ENCODE assay signal across 19 cellular contexts in the genomic region with DNA sequence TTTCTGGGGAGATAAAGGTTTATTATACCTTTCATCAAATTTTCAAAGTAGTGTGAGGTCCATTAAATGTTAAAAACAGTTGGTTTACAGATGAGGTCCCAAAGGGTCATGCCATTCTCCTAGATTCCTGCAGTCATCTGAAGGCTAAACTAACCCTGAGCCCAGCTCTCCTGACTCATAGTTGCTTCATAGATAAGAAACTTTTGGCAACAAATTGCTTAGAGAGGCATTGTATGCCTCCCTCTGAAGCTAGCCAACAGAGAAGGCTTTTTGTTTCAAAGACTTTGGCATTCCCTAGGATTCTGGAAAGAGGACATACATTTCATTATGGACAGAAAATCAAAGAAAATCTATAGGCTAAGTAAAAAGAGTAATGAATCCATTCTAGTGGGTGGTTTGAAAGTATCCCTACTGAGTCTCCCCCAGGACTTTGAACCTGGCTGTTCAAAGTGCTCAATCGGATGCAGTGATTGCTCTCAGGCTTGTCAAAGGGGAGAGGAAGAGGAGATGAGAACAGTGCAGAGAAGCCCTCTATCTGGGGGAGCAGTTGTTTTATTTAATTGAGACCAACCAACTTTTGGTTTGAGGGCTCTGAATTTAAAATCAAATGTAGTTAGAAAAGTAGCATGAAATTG.
DNase-seq lines count a peak whose midpoint lies in the region; ATAC-seq, FAIRE-seq and TF ChIP-seq lines count a peak whose summit lies in the region.
"Had no signal": no experiment of that assay in that cellular context is flagged by ENCODE, and none has a peak within 500 bp of the region (broad histone marks: within the 10 kb centered on the region; RNA-seq: fewer than 3 reads in every experiment).

No MANE protein-coding gene starts in this region.

- no TSS peak for BruUV-seq in HepG2 (replicated peaks; lab: Mats Ljungman, UMichigan)

- TF ChIP-seq RAD21 in HepG2 (CRISPR knock-in tag; IDR thresholded peaks at IDR 0.05) = no peak

- H3K4me3 ChIP-seq in heart left ventricle (no peak overlapping the region), cardiac fibroblast (replicated peaks in 1 of 2; ENCODE audit: low read depth in 2 of 2, low read length in 2 of 2) (no peak overlapping the region), HepG2 (replicated peaks in 1 of 3; ENCODE audit: insufficient read depth in 1 of 3, low read depth in 2 of 3, low read length in 3 of 3) (no peak overlapping the region)
- H3K4me3 ChIP-seq: BLaER1, skin epidermis had no signal

- intact Hi-C loops in heart left ventricle (cut with DNase I) = loop anchor here in 2 of 10 donors (5.0 to 10.0 kb wide), 2 partner anchors 72 to 75 kb away; a partner anchor contains a TSS
- intact Hi-C loops in cardiac septum (cut with DNase I) = no loop called here
- intact Hi-C loops in HepG2 (cut with micrococcal nuclease; ENCODE audit: unreplicated experiment) = no loop called here

- TF ChIP-seq EP300 in HepG2 (IDR thresholded peaks at IDR 0.05; ENCODE audit: low read depth in 2 of 2, low read length in 2 of 2) = no peak
- TF ChIP-seq EP300 in HepG2 (CRISPR knock-in tag; IDR thresholded peaks at IDR 0.05; ENCODE audit: borderline replicate concordance) = no peak

- TF ChIP-seq POLR2A in heart left ventricle (IDR thresholded peaks at IDR 0.05) = no peak
- TF ChIP-seq POLR2A in HepG2 (IDR thresholded peaks at IDR 0.05; ENCODE audit: insufficient read depth in 1 of 2, low read depth in 2 of 2, low read length in 2 of 2) = no peak

- ATAC-seq in heart left ventricle (peak in 3 of 4 donors; percentile 39 to 73 (median 73)), HepG2 (no peak), HG02588 (IDR thresholded peaks at IDR 0.05; ENCODE audit: unreplicated experiment) (no peak), GM18517 (IDR thresholded peaks at IDR 0.05; ENCODE audit: unreplicated experiment) (no peak), HG03460 (IDR thresholded peaks at IDR 0.05; ENCODE audit: unreplicated experiment) (no peak)

- peak overlapping the region in 3 of 12 donors; percentile 0 to 47 (median 46) for H3K27ac ChIP-seq in heart left ventricle
- no peak overlapping the region for H3K27ac ChIP-seq in HepG2 (ENCODE audit: extremely low read length, insufficient read depth, low read length)
- H3K27ac ChIP-seq: BLaER1, HL-60 had no signal

- H3K36me3 ChIP-seq in heart left ventricle = no peaks in the 10 kb centered on the region
- no peaks in the 10 kb centered on the region for H3K36me3 ChIP-seq in HepG2 (replicated peaks in 1 of 2; ENCODE audit: control insufficient read depth in 1 of 2, insufficient read depth in 2 of 2, low read length in 2 of 2)
- H3K36me3 ChIP-seq: BLaER1 had no signal

- H3K79me2 ChIP-seq in HepG2 (ENCODE audit: insufficient read depth, low read length) = no peaks in the 10 kb centered on the region

- H3K9me3 ChIP-seq in heart left ventricle = no peaks in the 10 kb centered on the region
- H3K9me3 ChIP-seq in HepG2 (ENCODE audit: low read length) = no peaks in the 10 kb centered on the region
- H3K9me3 ChIP-seq: BLaER1 had no signal

- no peak overlapping the region for H3K4me2 ChIP-seq in HepG2 (ENCODE audit: low read depth, low read length)
- H3K4me2 ChIP-seq: BLaER1 had no signal

- peaks cover 0 to 23% (median 3%) of the 10 kb centered on the region in 12 donors for H3K4me1 ChIP-seq in heart left ventricle
- no peaks in the 10 kb centered on the region for H3K4me1 ChIP-seq in HepG2 (ENCODE audit: insufficient read depth, low read length)
- H3K4me1 ChIP-seq: BLaER1 had no signal

- POLR2A ChIA-PET in HepG2 (lab: Yijun Ruan, JAX) = no interaction called here

- CTCF ChIA-PET in HepG2 (lab: Yijun Ruan, JAX; ENCODE audit: low intra/inter-chr PET ratio, low total read pairs) = no interaction called here

- FAIRE-seq in HepG2 (lab: Jason Lieb, UNC) (no peak), urothelium cell line (lab: Jason Lieb, UNC) (no peak)
- FAIRE-seq: A204.1 had no signal

- H4K20me1 ChIP-seq in HepG2 (ENCODE audit: insufficient read depth, low read length) = no peaks in the 10 kb centered on the region
- H4K20me1 ChIP-seq: BLaER1 had no signal

- 44 to 55% (median 50%) methylated on average over 1 of the region's 1 CpG for WGBS in heart left ventricle, 4 donors
- 0% methylated on average over 1 of the region's 1 CpG for WGBS in HepG2 (ENCODE audit: low lambda C conversion rate)

- H3K9ac ChIP-seq in HepG2 (ENCODE audit: insufficient read depth, low read depth, low read length) = no peak overlapping the region
- H3K9ac ChIP-seq: BLaER1 had no signal

- TF ChIP-seq CTCF in heart left ventricle (IDR thresholded peaks at IDR 0.05) = no peak
- no peak for TF ChIP-seq CTCF in cardiac fibroblast (IDR thresholded peaks at IDR 0.05; ENCODE audit: low read depth, low read length)
- no peak for TF ChIP-seq CTCF in HepG2 (CRISPR knock-in tag; IDR thresholded peaks at IDR 0.05)

- DNase-seq in heart left ventricle = no peak
- DNase-seq in cardiac septum (ENCODE audit: low spot score) = no peak
- peak; percentile 40 to 70 for DNase-seq in cardiac fibroblast (ENCODE audit: low read depth in 2 of 2)
- no peak for DNase-seq in HepG2 (ENCODE audit: low spot score)
- peak; percentile 16 for DNase-seq in urothelium cell line (ENCODE audit: low spot score)
- DNase-seq: activated naive CD4-positive, alpha-beta T cell treated with anti-CD3 and anti-CD28 coated beads, Interleukin-2, amount 10 ng/mL, durations not matched to agents 7 days and 5 days; activated T-cell treated with anti-CD3 and anti-CD28 coated beads for 4 hours; KBM-7; NCI-H1417 treated with DMSO at 0.1 percent for 48 hours; NCI-H82; stimulated activated CD4-positive, alpha-beta T cell treated with anti-CD3 and anti-CD28 coated beads, Interleukin-4, amount 100 ng/mL, for 24 hours; stimulated activated CD8-positive, alpha-beta memory T cell treated with anti-CD3 and anti-CD28 coated beads, Interleukin-4, amount 100 ng/mL, for 48 hours had no signal

- in situ Hi-C loops in HepG2 (cut with HindIII; ENCODE audit: extremely low pct_ligation_motif_present, low pct_unique_long_range_greater_than_20kb) = no loop called here

- no peaks in the 10 kb centered on the region for H3K27me3 ChIP-seq in heart left ventricle
- H3K27me3 ChIP-seq in HepG2 (ENCODE audit: control insufficient read depth in 1 of 2, insufficient read depth in 2 of 2, low read length in 2 of 2) = no peaks in the 10 kb centered on the region; a peak in 1 of 5 replicates
- H3K27me3 ChIP-seq: BLaER1 had no signal

- no peak overlapping the region for H2AFZ ChIP-seq in HepG2 (ENCODE audit: low read length)

TF ChIP-seq in HepG2, 621 proteins besides CTCF, POLR2A, EP300 and RAD21 (continues in another document):
- no peak for TF ChIP-seq ZNF343 (CRISPR knock-in tag; IDR thresholded peaks at IDR 0.05)
- no peak for TF ChIP-seq ZNF296 (CRISPR knock-in tag; conservative IDR thresholded peaks at IDR 0.05)
- TF ChIP-seq, protein P1, sequence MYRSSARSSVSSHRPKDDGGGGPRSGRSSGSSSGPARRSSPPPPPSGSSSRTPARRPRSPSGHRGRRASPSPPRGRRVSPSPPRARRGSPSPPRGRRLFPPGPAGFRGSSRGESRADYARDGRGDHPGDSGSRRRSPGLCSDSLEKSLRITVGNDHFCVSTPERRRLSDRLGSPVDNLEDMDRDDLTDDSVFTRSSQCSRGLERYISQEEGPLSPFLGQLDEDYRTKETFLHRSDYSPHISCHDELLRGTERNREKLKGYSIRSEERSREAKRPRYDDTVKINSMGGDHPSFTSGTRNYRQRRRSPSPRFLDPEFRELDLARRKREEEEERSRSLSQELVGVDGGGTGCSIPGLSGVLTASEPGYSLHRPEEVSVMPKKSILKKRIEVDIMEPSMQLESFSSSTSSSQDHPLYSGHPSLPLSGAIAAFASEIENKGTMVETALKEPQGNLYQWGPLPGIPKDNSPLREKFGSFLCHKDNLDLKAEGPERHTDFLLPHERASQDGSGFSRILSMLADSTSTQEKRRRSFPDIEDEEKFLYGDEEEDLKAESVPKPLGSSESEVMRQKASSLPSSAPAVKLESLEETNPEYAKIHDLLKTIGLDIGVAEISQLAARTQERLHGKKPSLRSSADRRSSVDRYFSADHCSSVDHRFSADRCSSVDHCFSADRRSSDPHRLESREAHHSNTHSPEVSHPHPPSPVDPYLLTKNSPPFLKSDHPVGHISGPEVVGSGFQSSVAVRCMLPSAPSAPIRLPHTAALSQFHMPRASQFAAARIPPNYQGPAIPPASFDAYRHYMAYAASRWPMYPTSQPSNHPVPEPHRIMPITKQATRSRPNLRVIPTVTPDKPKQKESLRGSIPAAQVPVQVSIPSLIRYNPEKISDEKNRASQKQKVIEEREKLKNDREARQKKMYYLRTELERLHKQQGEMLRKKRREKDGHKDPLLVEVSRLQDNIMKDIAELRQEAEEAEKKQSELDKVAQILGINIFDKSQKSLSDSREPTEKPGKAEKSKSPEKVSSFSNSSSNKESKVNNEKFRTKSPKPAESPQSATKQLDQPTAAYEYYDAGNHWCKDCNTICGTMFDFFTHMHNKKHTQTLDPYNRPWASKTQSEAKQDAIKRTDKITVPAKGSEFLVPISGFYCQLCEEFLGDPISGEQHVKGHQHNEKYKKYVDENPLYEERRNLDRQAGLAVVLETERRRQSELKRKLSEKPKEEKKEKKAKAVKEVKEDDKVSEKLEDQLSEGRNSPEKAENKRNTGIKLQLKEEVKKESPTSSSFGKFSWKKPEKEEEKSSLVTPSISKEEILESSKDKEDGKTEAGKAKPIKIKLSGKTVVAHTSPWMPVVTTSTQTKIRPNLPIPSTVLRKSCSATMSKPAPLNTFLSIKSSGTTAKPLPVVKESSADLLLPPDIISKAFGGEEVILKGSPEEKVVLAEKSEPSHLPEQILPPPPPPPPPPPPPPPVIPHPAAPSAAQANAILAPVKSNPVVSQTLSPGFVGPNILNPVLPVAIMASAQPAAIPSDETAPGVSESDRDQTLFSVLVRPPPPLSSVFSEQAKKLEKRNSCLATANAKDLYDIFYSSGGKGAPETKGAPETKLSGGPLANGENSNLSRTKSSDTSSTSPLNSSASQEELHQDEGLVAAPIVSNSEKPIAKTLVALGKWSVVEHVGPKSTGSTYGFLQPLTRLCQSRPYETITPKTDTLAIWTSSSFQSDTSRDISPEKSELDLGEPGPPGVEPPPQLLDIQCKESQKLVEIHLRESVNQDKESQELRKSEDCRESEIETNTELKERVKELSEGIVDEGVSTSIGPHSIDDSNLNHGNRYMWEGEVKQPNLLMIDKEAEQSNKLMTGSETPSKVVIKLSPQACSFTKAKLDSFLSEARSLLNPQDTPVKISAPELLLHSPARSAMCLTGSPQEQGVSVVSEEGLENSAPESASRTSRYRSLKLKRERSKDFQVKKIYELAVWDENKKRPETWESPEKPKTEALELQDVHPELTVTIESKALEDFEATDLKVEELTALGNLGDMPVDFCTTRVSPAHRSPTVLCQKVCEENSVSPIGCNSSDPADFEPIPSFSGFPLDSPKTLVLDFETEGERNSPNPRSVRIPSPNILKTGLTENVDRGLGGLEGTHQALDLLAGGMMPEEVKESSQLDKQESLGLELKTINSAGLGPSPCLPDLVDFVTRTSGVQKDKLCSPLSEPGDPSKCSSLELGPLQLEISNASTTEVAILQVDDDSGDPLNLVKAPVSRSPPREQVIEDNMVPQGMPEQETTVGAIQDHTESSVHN (CRISPR knock-in tag; IDR thresholded peaks at IDR 0.05) = no peak
- TF ChIP-seq TSC22D2 (CRISPR knock-in tag; IDR thresholded peaks at IDR 0.05; ENCODE audit: borderline replicate concordance) = no peak
- no peak for TF ChIP-seq ZMYM3 (CRISPR knock-in tag; IDR thresholded peaks at IDR 0.05)
- TF ChIP-seq ZNF136 (CRISPR knock-in tag; IDR thresholded peaks at IDR 0.05; ENCODE audit: low read depth) = no peak

Comparison
In these comparisons a context has a peak if more than half of its experiments do, and no peak if none do; other contexts are left out.
1. ATAC-seq: peak in heart left ventricle (3 of 4); none in HepG2 (single experiment), HG02588 (single experiment), GM18517 (single experiment) and HG03460 (single experiment).
2. DNase-seq: peak in cardiac fibroblast (2 of 2) and urothelium cell line (single experiment); none in heart left ventricle (0 of 5), cardiac septum (single experiment) and HepG2 (single experiment).